14 cellular contexts compared by ENCODE assay signal in genomic region chr3:26484140-26484539, GRCh38.
A peak's percentile ranks its signal among the peaks of the same experiment; 100 is the strongest.
DNase-seq lines count a peak whose midpoint lies in the region; ATAC-seq, FAIRE-seq and TF ChIP-seq lines count a peak whose summit lies in the region.
"Had no signal": no experiment of that assay in that cellular context is flagged by ENCODE, and none has a peak within 500 bp of the region (broad histone marks: within the 10 kb centered on the region; RNA-seq: fewer than 3 reads in every experiment).

No MANE protein-coding gene starts in this region.

- intact Hi-C loops in natural killer cell (cut with micrococcal nuclease), result no loop called here

- H3K9ac ChIP-seq in MM.1S (ENCODE audit: low read length), result no peak overlapping the region
- H3K9ac ChIP-seq in neural cell (ENCODE audit: low read length), result no peak overlapping the region

- H3K9me2 ChIP-seq in MM.1S (replicated peaks; ENCODE audit: insufficient read depth, low read length), result no peaks in the 10 kb centered on the region
- H3K9me2 ChIP-seq in neural cell (ENCODE audit: insufficient read depth, low read length), result no peaks in the 10 kb centered on the region

- H3K9me3 ChIP-seq in MM.1S (replicated peaks; ENCODE audit: insufficient read depth, low read length) (no peaks in the 10 kb centered on the region), neural cell (ENCODE audit: low read length) (no peaks in the 10 kb centered on the region)
- H3K9me3 ChIP-seq: adrenal gland had no signal

- H2AFZ ChIP-seq in MM.1S (ENCODE audit: low read length), result no peak overlapping the region
- no peak overlapping the region for H2AFZ ChIP-seq in neural cell (ENCODE audit: low read depth, low read length)

- H3K36me3 Mint-ChIP-seq in activated naive CD8-positive, alpha-beta T cell treated with anti-CD3 and anti-CD28 coated beads, Interleukin-2, amount 50 U/mL, for 24 hours (ENCODE audit: low read depth), result no peaks in the 10 kb centered on the region
- no peaks in the 10 kb centered on the region for H3K36me3 Mint-ChIP-seq in natural killer cell

- H3K4me1 Mint-ChIP-seq in activated naive CD8-positive, alpha-beta T cell treated with anti-CD3 and anti-CD28 coated beads, Interleukin-2, amount 50 U/mL, for 24 hours, result no peaks in the 10 kb centered on the region
- H3K4me1 Mint-ChIP-seq in natural killer cell, result no peaks in the 10 kb centered on the region

- H3F3A ChIP-seq in MM.1S (ENCODE audit: insufficient read depth, low read length) (no peaks in the 10 kb centered on the region), neural cell (ENCODE audit: insufficient read depth, low read length, poor library complexity, severe bottlenecking) (no peaks in the 10 kb centered on the region)

- no peaks in the 10 kb centered on the region for H3K27me3 Mint-ChIP-seq in activated naive CD8-positive, alpha-beta T cell treated with anti-CD3 and anti-CD28 coated beads, Interleukin-2, amount 50 U/mL, for 24 hours
- H3K27me3 Mint-ChIP-seq in natural killer cell (ENCODE audit: low read depth in 2 of 2), result no peaks in the 10 kb centered on the region
- H3K27me3 Mint-ChIP-seq: natural killer cell treated with Interleukin-12 subunit alpha and Interleukin-12 subunit beta and Interleukin-15 and Interleukin-18, amount 100 ng/mL, for 72 hours had no signal

- peak; percentile 58 for DNase-seq in DMS53 (lab: John Stamatoyannopoulos, UW)
- DNase-seq in DMS53 treated with DMSO at 0.1 percent for 48 hours (lab: John Stamatoyannopoulos, UW; ENCODE audit: unreplicated experiment), result no peak
- no peak for DNase-seq in MM.1S
- peak; percentile 27 for DNase-seq in bronchial epithelial cell (ENCODE audit: low read depth)
- DNase-seq in NCI-H2107 (lab: John Stamatoyannopoulos, UW), result no peak
- DNase-seq in activated naive CD8-positive, alpha-beta T cell treated with anti-CD3 and anti-CD28 coated beads, Interleukin-2, amount 50 U/mL, for 24 hours, result no peak
- DNase-seq in natural killer cell, result no peak
- DNase-seq: adrenal gland, NCI-H774, T-helper 2 cell had no signal

- H3K27me3 ChIP-seq in MM.1S (replicated peaks; ENCODE audit: insufficient read depth, low read length) (no peaks in the 10 kb centered on the region), bronchial epithelial cell (ENCODE audit: control insufficient read depth, insufficient read depth, low read length) (no peaks in the 10 kb centered on the region), neural cell (ENCODE audit: insufficient read depth, low read depth, low read length) (no peaks in the 10 kb centered on the region)
- H3K27me3 ChIP-seq: adrenal gland had no signal

- H4K20me1 ChIP-seq in MM.1S (ENCODE audit: insufficient read depth, low read length) (no peaks in the 10 kb centered on the region), neural cell (ENCODE audit: insufficient read depth) (no peaks in the 10 kb centered on the region)

- no peak overlapping the region for H3K4me3 ChIP-seq in MM.1S (ENCODE audit: low read length)
- no peak overlapping the region for H3K4me3 ChIP-seq in bronchial epithelial cell (ENCODE audit: low read depth, low read length)
- H3K4me3 ChIP-seq in neural cell (ENCODE audit: low read length), result no peak overlapping the region
- H3K4me3 ChIP-seq: adrenal gland had no signal

- TF ChIP-seq EP300 in neural cell (conservative IDR thresholded peaks at IDR 0.05; ENCODE audit: poor library complexity, severe bottlenecking), result peak; percentile 64

- H3K9me3 Mint-ChIP-seq in activated naive CD8-positive, alpha-beta T cell treated with anti-CD3 and anti-CD28 coated beads, Interleukin-2, amount 50 U/mL, for 24 hours, result peaks cover 20% of the 10 kb centered on the region
- H3K9me3 Mint-ChIP-seq in natural killer cell, result peaks cover 21 to 34% of the 10 kb centered on the region in 2 donors

- no peaks in the 10 kb centered on the region for H3K36me3 ChIP-seq in MM.1S (replicated peaks; ENCODE audit: insufficient read depth, low read length)
- no peaks in the 10 kb centered on the region for H3K36me3 ChIP-seq in bronchial epithelial cell (ENCODE audit: control insufficient read depth, insufficient read depth, low read length)
- no peaks in the 10 kb centered on the region for H3K36me3 ChIP-seq in neural cell (ENCODE audit: insufficient read depth, low read length)
- H3K36me3 ChIP-seq: adrenal gland had no signal

- H3K4me3 Mint-ChIP-seq in activated naive CD8-positive, alpha-beta T cell treated with anti-CD3 and anti-CD28 coated beads, Interleukin-2, amount 50 U/mL, for 24 hours, result no peak overlapping the region
- H3K4me3 Mint-ChIP-seq in natural killer cell, result no peak overlapping the region
- H3K4me3 Mint-ChIP-seq: natural killer cell treated with Interleukin-12 subunit alpha and Interleukin-12 subunit beta and Interleukin-15 and Interleukin-18, amount 100 ng/mL, for 72 hours had no signal

- H3K79me2 ChIP-seq in MM.1S (ENCODE audit: low read length) (no peaks in the 10 kb centered on the region), neural cell (replicated peaks; ENCODE audit: insufficient read depth, low read length) (no peaks in the 10 kb centered on the region)

- no peak for ATAC-seq in activated naive CD8-positive, alpha-beta T cell treated with anti-CD3 and anti-CD28 coated beads, Interleukin-2, amount 50 U/mL, for 24 hours
- no peak for ATAC-seq in natural killer cell
- ATAC-seq: natural killer cell treated with Interleukin-12 subunit alpha and Interleukin-12 subunit beta and Interleukin-15 and Interleukin-18, amount 100 ng/mL, for 72 hours had no signal

- H3K4me1 ChIP-seq in MM.1S (ENCODE audit: low read length), result peaks cover 2% of the 10 kb centered on the region; the same call in 1 of the 2 replicates
- H3K4me1 ChIP-seq: adrenal gland had no signal

- no peak overlapping the region for H3K27ac Mint-ChIP-seq in activated naive CD8-positive, alpha-beta T cell treated with anti-CD3 and anti-CD28 coated beads, Interleukin-2, amount 50 U/mL, for 24 hours
- no peak overlapping the region for H3K27ac Mint-ChIP-seq in natural killer cell
- H3K27ac Mint-ChIP-seq: natural killer cell treated with Interleukin-12 subunit alpha and Interleukin-12 subunit beta and Interleukin-15 and Interleukin-18, amount 100 ng/mL, for 72 hours had no signal

- H3K4me2 ChIP-seq in MM.1S (ENCODE audit: low read depth, low read length) (no peak overlapping the region), neural cell (ENCODE audit: low read length) (no peak overlapping the region)

- peak; percentile 64 for TF ChIP-seq RAD21 in neural cell (conservative IDR thresholded peaks at IDR 0.05)

- peak; percentile 38 for TF ChIP-seq CTCF in MM.1S (IDR thresholded peaks at IDR 0.05; ENCODE audit: low read length)
- TF ChIP-seq CTCF in bronchial epithelial cell (IDR thresholded peaks at IDR 0.05; ENCODE audit: insufficient read depth, low read length, severe bottlenecking), result no peak
- TF ChIP-seq CTCF in neural cell (IDR thresholded peaks at IDR 0.05; ENCODE audit: poor library complexity, severe bottlenecking), result peak; percentile 64
- TF ChIP-seq CTCF in natural killer cell (IDR thresholded peaks at IDR 0.05), result no peak

- no peak for FAIRE-seq in bronchial epithelial cell (lab: Jason Lieb, UNC)
- FAIRE-seq: A204.1, endometrium had no signal

- H3K27ac ChIP-seq in MM.1S (ENCODE audit: low read length), result no peak overlapping the region
- H3K27ac ChIP-seq in neural cell (ENCODE audit: low read length), result peak overlapping the region; percentile 48
- H3K27ac ChIP-seq: adrenal gland had no signal

TF ChIP-seq in neural cell, 6 proteins besides CTCF, POLR2A, EP300 and RAD21:
- TF ChIP-seq POLR2AphosphoS5 (IDR thresholded peaks at IDR 0.05), result peak; percentile 10
- no peak for TF ChIP-seq EZH2 (IDR thresholded peaks at IDR 0.05; ENCODE audit: borderline replicate concordance, insufficient read depth, low read length, poor library complexity, severe bottlenecking)
- peak; percentile 75 for TF ChIP-seq SMC3 (conservative IDR thresholded peaks at IDR 0.05; ENCODE audit: poor library complexity)
- no peak for TF ChIP-seq REST (IDR thresholded peaks at IDR 0.05; ENCODE audit: borderline replicate concordance)

Comparison
In these comparisons a context has a peak if more than half of its experiments do, and no peak if none do; other contexts are left out.
1. DNase-seq: peak in DMS53 (single experiment) and bronchial epithelial cell (single experiment); none in DMS53 treated with DMSO at 0.1 percent for 48 hours (single experiment), MM.1S (single experiment), NCI-H2107 (single experiment), activated naive CD8-positive, alpha-beta T cell treated with anti-CD3 and anti-CD28 coated beads, Interleukin-2, amount 50 U/mL, for 24 hours (single experiment) and natural killer cell (single experiment).
2. CTCF ChIP-seq: peak in MM.1S (single experiment) and neural cell (single experiment); none in bronchial epithelial cell (single experiment) and natural killer cell (single experiment).